Comparison of ENCODE assay signal across 8 cellular contexts in genomic region chr11:124758355-124759267, GRCh38. TPM values are rescaled to one million over a fixed set of nuclear protein-coding genes. Genes with fewer than 3 reads are reported as not detected.
DNase-seq lines count a peak whose midpoint lies in the region; ATAC-seq and TF ChIP-seq lines count a peak whose summit lies in the region.

No MANE protein-coding gene starts in this region.

- CTCF ChIA-PET in CD4-positive, alpha-beta memory T cell (lab: Charles Lee; ENCODE audit: partially characterized antibody): interaction anchor here (1.2 to 4.5 kb wide), 8 partner anchors 11 to 108 kb away, joined by 3 to 41 read pairs (median 4); no protein-coding TSS in a partner anchor
- CTCF ChIA-PET in Panc1 (lab: Charles Lee): interaction anchor here (0.6 to 1.0 kb wide), 5 partner anchors 12 to 79 kb away, joined by 3 to 5 read pairs (median 3); no protein-coding TSS in a partner anchor

- H3K4me1 ChIP-seq in CD4-positive, alpha-beta memory T cell (ENCODE audit: insufficient read depth, low read length): peaks cover 33% of the 10 kb centered on the region
- peaks cover 7% of the 10 kb centered on the region; the same call in 1 of the 2 replicates for H3K4me1 ChIP-seq in Panc1 (ENCODE audit: control insufficient read depth, insufficient read depth, low read length)
- peaks cover 0 to 51% (median 33%) of the 10 kb centered on the region in 4 donors for H3K4me1 ChIP-seq in tibial nerve

- H3K4me3 ChIP-seq in CD4-positive, alpha-beta memory T cell (ENCODE audit: low read length in 2 of 2): no peak overlapping the region
- peak overlapping the region; percentile 27 to 52 for H3K4me3 ChIP-seq in Panc1 (ENCODE audit: low read depth in 2 of 2, low read length in 2 of 2)
- peak overlapping the region; percentile 53 for H3K4me3 ChIP-seq in fibroblast of villous mesenchyme (ENCODE audit: low read depth, low read length)
- peak overlapping the region; percentile 19 to 55 (median 33) for H3K4me3 ChIP-seq in tibial nerve

- intact Hi-C loops in CD4-positive, alpha-beta memory T cell (cut with micrococcal nuclease): loop anchor here (1.0 kb wide), 1 partner anchor 12 kb away; no protein-coding TSS in a partner anchor
- intact Hi-C loops in Panc1 (cut with micrococcal nuclease; ENCODE audit: unreplicated experiment): no loop called here

- H3K9me3 Mint-ChIP-seq in CD4-positive, alpha-beta memory T cell: no peaks in the 10 kb centered on the region
- no peaks in the 10 kb centered on the region for H3K9me3 Mint-ChIP-seq in neural crest cell

- WGBS in tibial nerve, 2 donors: 5 to 7% methylated on average over 40 to 50 of the region's 53 CpGs

- H3K36me3 Mint-ChIP-seq in CD4-positive, alpha-beta memory T cell: peaks cover 0 to 2% of the 10 kb centered on the region in 2 donors
- H3K36me3 Mint-ChIP-seq in neural crest cell (ENCODE audit: low read depth): no peaks in the 10 kb centered on the region

- DNase-seq in CD4-positive, alpha-beta memory T cell: peak; percentile 62 to 74 (median 65)
- DNase-seq in Panc1 (ENCODE audit: low read depth, low spot score): no peak
- DNase-seq in activated gamma-delta T cell treated with Interleukin-2 at 50 U/mL for 16 hours: peak; percentile 61
- peak; percentile 73 for DNase-seq in fibroblast of villous mesenchyme (ENCODE audit: low read depth)
- peak; percentile 75 for DNase-seq in neural crest cell (ENCODE audit: low read depth, low spot score)
- DNase-seq in tibial nerve (ENCODE audit: low spot score in 2 of 2): peak in 1 of 2 donors; percentile 59

- peak overlapping the region in 3 of 7 donors; percentile 18 to 43 (median 41) for H3K27ac Mint-ChIP-seq in CD4-positive, alpha-beta memory T cell
- peak overlapping the region; percentile 21 for H3K27ac Mint-ChIP-seq in neural crest cell (ENCODE audit: unreplicated experiment)

- H3K9me3 ChIP-seq in CD4-positive, alpha-beta memory T cell (ENCODE audit: control insufficient read depth in 1 of 2, low read length in 2 of 2): no peaks in the 10 kb centered on the region
- H3K9me3 ChIP-seq in Panc1 (ENCODE audit: control insufficient read depth, insufficient read depth, low read depth, low read length): no peaks in the 10 kb centered on the region
- no peaks in the 10 kb centered on the region for H3K9me3 ChIP-seq in tibial nerve

- H3K27me3 Mint-ChIP-seq in CD4-positive, alpha-beta memory T cell: peaks cover 22 to 32% of the 10 kb centered on the region in 2 donors
- peaks cover 80% of the 10 kb centered on the region for H3K27me3 Mint-ChIP-seq in neural crest cell (ENCODE audit: low read depth)

- TF ChIP-seq CTCF in Panc1 (IDR thresholded peaks at IDR 0.05) (peak; percentile 91), fibroblast of villous mesenchyme (IDR thresholded peaks at IDR 0.05; ENCODE audit: insufficient read depth, low read depth, low read length) (peak; percentile 78), neural crest cell (conservative IDR thresholded peaks at IDR 0.05) (peak; percentile 78), tibial nerve (IDR thresholded peaks at IDR 0.05) (peak; percentile 59 to 78 (median 68))

- peak in 1 of 2 donors; percentile 15 for TF ChIP-seq EP300 in tibial nerve (IDR thresholded peaks at IDR 0.05)

- peak; percentile 49 for ATAC-seq in GM19328 (IDR thresholded peaks at IDR 0.05; ENCODE audit: unreplicated experiment)
- peak; percentile 39 for ATAC-seq in HG03439 (IDR thresholded peaks at IDR 0.05; ENCODE audit: unreplicated experiment)
- ATAC-seq in Panc1: peak; percentile 75

- in situ Hi-C loops in Panc1 (cut with HindIII; ENCODE audit: low pct_unique_long_range_greater_than_20kb, low sequenced_read_pairs): no loop called here

- H3K4me1 Mint-ChIP-seq in CD4-positive, alpha-beta memory T cell: peaks cover 7 to 41% (median 22%) of the 10 kb centered on the region in 4 donors
- H3K4me1 Mint-ChIP-seq in neural crest cell: peaks cover 48% of the 10 kb centered on the region

- H3K27ac ChIP-seq in CD4-positive, alpha-beta memory T cell (ENCODE audit: low read depth, low read length): no peak overlapping the region
- H3K27ac ChIP-seq in Panc1 (ENCODE audit: low read length) (no peak overlapping the region), tibial nerve (peak overlapping the region in 3 of 4 donors; percentile 3 to 79 (median 72))

- POLR2A ChIA-PET in CD4-positive, alpha-beta memory T cell (lab: Charles Lee; ENCODE audit: partially characterized antibody): interaction anchor here (1.3 to 4.5 kb wide), 3 partner anchors 13 to 89 kb away, joined by 6 to 30 read pairs (median 7); partner anchors contain the start of gene NRGN
- POLR2A ChIA-PET in Panc1 (lab: Charles Lee): no interaction called here

- H3K27me3 ChIP-seq in CD4-positive, alpha-beta memory T cell (ENCODE audit: insufficient read depth, low read length): peaks cover 34% of the 10 kb centered on the region
- H3K27me3 ChIP-seq in Panc1 (ENCODE audit: control insufficient read depth, insufficient read depth, low read length): no peaks in the 10 kb centered on the region
- peaks cover 0 to 96% of the 10 kb centered on the region in 2 donors for H3K27me3 ChIP-seq in tibial nerve

- TF ChIP-seq POLR2A in tibial nerve (IDR thresholded peaks at IDR 0.05): no peak

- no peaks in the 10 kb centered on the region for H3K36me3 ChIP-seq in CD4-positive, alpha-beta memory T cell (ENCODE audit: insufficient read depth, low read length)
- H3K36me3 ChIP-seq in Panc1 (ENCODE audit: control insufficient read depth, insufficient read depth, low read length) (no peaks in the 10 kb centered on the region), tibial nerve (no peaks in the 10 kb centered on the region)

- H3K4me3 Mint-ChIP-seq in CD4-positive, alpha-beta memory T cell: peak overlapping the region; percentile 58 to 86 (median 72)
- peak overlapping the region; percentile 89 for H3K4me3 Mint-ChIP-seq in neural crest cell

- BruUV-seq in Panc1 (replicated peaks; lab: Mats Ljungman, UMichigan): no TSS peak

RNA-seq across cellular contexts. Expression of gene ESAM, which starts 3.5 kb away (rescaled TPM):
- 1 to 10 TPM; 1.5 to 1.8 TPM for total RNA-seq in CD4-positive, alpha-beta memory T cell
- polyA plus RNA-seq in CD4-positive, alpha-beta memory T cell: 1 to 10 TPM; 1.3 to 3.2 TPM
- total RNA-seq in Panc1 (2021; ENCODE audit: unreplicated experiment): 1.6 TPM
- 1.2 TPM for polyA plus RNA-seq in Panc1 (2012; ENCODE audit: insufficient read length)
- total RNA-seq in fibroblast of villous mesenchyme: 0.43 and 0.97 TPM in 2 replicates
- 0.96 and 1.1 TPM in 2 replicates for total RNA-seq in neural crest cell
- 10 to 100 TPM; 18.6 to 45.9 (median 33.0) TPM for total RNA-seq in tibial nerve

RNA-seq across cellular contexts. Expression of gene VSIG2, which starts 6.6 kb away (rescaled TPM):
- total RNA-seq in CD4-positive, alpha-beta memory T cell: under 1 TPM; 0.55 to 0.87 TPM
- polyA plus RNA-seq in CD4-positive, alpha-beta memory T cell: under 1 TPM; 0.39 to 0.80 TPM
- not detected for total RNA-seq in Panc1 (2021; ENCODE audit: unreplicated experiment)
- not detected for polyA plus RNA-seq in Panc1 (2012; ENCODE audit: insufficient read length)
- total RNA-seq in fibroblast of villous mesenchyme: under 0.01 TPM in 1 of 2 replicates, not detected in the other
- not detected in 2 replicates for total RNA-seq in neural crest cell
- total RNA-seq in tibial nerve: 1 to 10 TPM in 2 of 4 donors, not detected in 2; 1.5 to 2.4 TPM

RNA-seq across cellular contexts. Expression of gene NRGN, which starts 18.9 kb away (rescaled TPM):
- under 1 TPM in 1 of 2 experiments, not detected in 1; 0.67 TPM for total RNA-seq in CD4-positive, alpha-beta memory T cell
- polyA plus RNA-seq in CD4-positive, alpha-beta memory T cell: not detected
- total RNA-seq in Panc1 (2021; ENCODE audit: unreplicated experiment) (5.7 TPM), fibroblast of villous mesenchyme (0.43 and 1.6 TPM in 2 replicates), neural crest cell (30.3 and 30.7 TPM in 2 replicates), tibial nerve (1 to 10 TPM in 3 of 4 donors, not detected in 1; 1.4 to 3.1 (median 2.4) TPM)
- polyA plus RNA-seq in Panc1 (2012; ENCODE audit: insufficient read length): 2.1 TPM

RNA-seq across cellular contexts. Expression of gene MSANTD2, which starts 41.6 kb away (rescaled TPM):
- 10 to 100 TPM; 25.9 to 26.3 TPM for total RNA-seq in CD4-positive, alpha-beta memory T cell
- polyA plus RNA-seq in CD4-positive, alpha-beta memory T cell: 1 to 10 TPM; 2.4 to 5.9 TPM
- total RNA-seq in Panc1 (2021; ENCODE audit: unreplicated experiment) (20.5 TPM), fibroblast of villous mesenchyme (11.2 and 13.5 TPM in 2 replicates), neural crest cell (28.7 and 29.0 TPM in 2 replicates), tibial nerve (10 to 100 TPM; 19.8 to 32.8 (median 23.5) TPM)
- polyA plus RNA-seq in Panc1 (2012; ENCODE audit: insufficient read length): 12.2 TPM

Comparison
In these comparisons a context has a peak if more than half of its experiments do, and no peak if none do; other contexts are left out.
1. H3K27ac ChIP-seq: peak in tibial nerve (3 of 4); none in CD4-positive, alpha-beta memory T cell (single experiment) and Panc1 (single experiment).
2. H3K4me3 ChIP-seq: peak in Panc1 (2 of 2), fibroblast of villous mesenchyme (single experiment) and tibial nerve (4 of 4); none in CD4-positive, alpha-beta memory T cell (0 of 2).
3. Peak in every context shown above with its lines, with median percentiles within 50 percentile points of each other: ATAC-seq and CTCF ChIP-seq.